ENCODE assay signal across 9 cellular contexts in the genomic region with DNA sequence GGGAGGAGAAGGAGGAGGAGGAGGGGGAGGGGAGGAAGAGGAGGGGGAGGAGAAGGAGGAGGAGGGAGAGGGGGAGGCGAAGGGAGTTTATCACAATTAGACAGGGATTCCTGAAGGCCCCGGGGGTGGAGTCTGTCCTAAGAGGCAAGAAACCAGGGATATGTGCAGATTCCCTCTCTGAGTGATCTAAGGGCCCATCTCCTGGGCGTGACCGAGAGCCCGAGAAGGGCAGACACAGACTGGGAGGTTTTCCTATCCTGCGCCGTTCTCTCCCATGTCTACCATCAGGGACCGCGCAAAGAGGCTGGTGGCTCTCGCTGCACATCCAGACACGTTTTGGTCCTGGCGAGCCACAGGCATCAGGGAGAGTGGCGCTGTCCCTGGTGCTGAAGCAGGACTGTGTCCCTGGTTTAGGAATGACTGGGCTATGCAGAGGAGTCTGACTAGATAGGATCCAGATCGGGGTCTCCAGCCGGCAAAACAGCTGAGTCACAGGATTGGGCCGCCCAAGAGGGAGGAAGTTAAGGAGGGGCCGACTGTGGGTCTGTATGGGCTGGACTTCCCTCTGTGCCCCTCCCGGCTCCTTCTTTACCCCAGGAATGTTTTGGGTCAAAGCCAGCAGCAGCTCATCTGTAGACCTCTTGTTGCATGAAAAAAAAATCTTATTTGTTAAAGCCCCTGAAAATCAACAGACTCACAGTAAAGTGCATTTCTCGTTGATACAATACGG. TPM values are rescaled to one million over a fixed set of nuclear protein-coding genes. Genes with fewer than 3 reads are reported as not detected.
DNase-seq lines count a peak whose midpoint lies in the region; ATAC-seq and TF ChIP-seq lines count a peak whose summit lies in the region.
"Had no signal": no experiment of that assay in that cellular context is flagged by ENCODE, and none has a peak within 500 bp of the region (broad histone marks: within the 10 kb centered on the region; RNA-seq: fewer than 3 reads in every experiment).

No MANE protein-coding gene starts in this region.

- H3K9me3 ChIP-seq in iPS-15b (ENCODE audit: control insufficient read depth, insufficient read depth, low read length): no peaks in the 10 kb centered on the region
- H3K9me3 ChIP-seq: uterus had no signal

- DNase-seq in GM13977 (ENCODE audit: low spot score): peak; percentile 34
- peak; percentile 13 for DNase-seq in NOMO-1 treated with dmso at 0.1 percent for 144 hours (lab: John Stamatoyannopoulos, UW; ENCODE audit: unreplicated experiment)
- DNase-seq in amniotic epithelial cell (ENCODE audit: low read depth): peak; percentile 40
- peak; percentile 58 to 73 for DNase-seq in stimulated activated CD4-positive, alpha-beta T cell treated with anti-CD3 and anti-CD28 coated beads, Interleukin-2, amount 100 ng/mL, for 24 hours
- DNase-seq in NCI-H1436 treated with DMSO at 0.1 percent for 48 hours (lab: John Stamatoyannopoulos, UW): no peak
- no peak for DNase-seq in CD14-positive monocyte (ENCODE audit: low spot score)

- H3K27ac Mint-ChIP-seq in CD14-positive monocyte: no peak overlapping the region

- in situ Hi-C loops in GM13977 (cut with MboI; ENCODE audit: low pct_unique_long_range_greater_than_20kb, low sequenced_read_pairs, unreplicated experiment): no loop called here

- H3K4me3 Mint-ChIP-seq in CD14-positive monocyte: no peak overlapping the region

- peak overlapping the region; percentile 48 for H3K4me3 ChIP-seq in iPS-15b (ENCODE audit: low read depth, low read length)
- H3K4me3 ChIP-seq: uterus had no signal

- peaks cover 39 to 57% (median 40%) of the 10 kb centered on the region in 3 donors for H3K27me3 Mint-ChIP-seq in CD14-positive monocyte (ENCODE audit: low read depth in 3 of 3)

- peaks cover 0 to 10% of the 10 kb centered on the region in 2 donors for H3K36me3 Mint-ChIP-seq in CD14-positive monocyte

- TF ChIP-seq CTCF in GM13977 (IDR thresholded peaks at IDR 0.05; ENCODE audit: extremely low read depth, insufficient read depth, missing control alignments) (no peak), CD14-positive monocyte (IDR thresholded peaks at IDR 0.05) (no peak)

- intact Hi-C loops in CD14-positive monocyte (cut with micrococcal nuclease): loop anchor here (5.0 to 10.0 kb wide), 2 partner anchors 52 to 54 kb away; no protein-coding TSS in a partner anchor

- H3K4me1 Mint-ChIP-seq in CD14-positive monocyte: peaks cover 47% of the 10 kb centered on the region

- H3K27me3 ChIP-seq in iPS-15b (ENCODE audit: control insufficient read depth, insufficient read depth, low read length): peaks cover 6% of the 10 kb centered on the region
- H3K27me3 ChIP-seq: uterus had no signal

- H3K36me3 ChIP-seq in iPS-15b (ENCODE audit: control insufficient read depth, insufficient read depth, low read length): no peaks in the 10 kb centered on the region
- H3K36me3 ChIP-seq: uterus had no signal

- H3K9me3 Mint-ChIP-seq in CD14-positive monocyte: peaks cover 0 to 2% (median 0%) of the 10 kb centered on the region in 7 donors

- no peak overlapping the region for H3K9ac ChIP-seq in iPS-15b (ENCODE audit: low read depth, low read length)

- no peak for ATAC-seq in GM18907 (IDR thresholded peaks at IDR 0.05; ENCODE audit: unreplicated experiment)

- peaks cover 2% of the 10 kb centered on the region for H3K4me1 ChIP-seq in iPS-15b (ENCODE audit: control insufficient read depth, insufficient read depth, low read length)
- H3K4me1 ChIP-seq: uterus had no signal

RNA-seq across cellular contexts. Expression of gene ZNF175, which starts 17.9 kb away (rescaled TPM):
- under 1 TPM; 0.39 to 0.82 TPM for polyA plus RNA-seq in CD14-positive monocyte

RNA-seq across cellular contexts. Expression of gene SIGLEC6, which starts 21.7 kb away (rescaled TPM):
- polyA plus RNA-seq in CD14-positive monocyte: not detected

RNA-seq across cellular contexts. Expression of gene SIGLEC12, which starts 51.6 kb away (rescaled TPM):
- 1 to 10 TPM in 1 of 2 donors, under 1 TPM in 1; 0.24 to 1.8 TPM for polyA plus RNA-seq in CD14-positive monocyte

Comparison
In these comparisons a context has a peak if more than half of its experiments do, and no peak if none do; other contexts are left out.
1. DNase-seq: peak in GM13977 (single experiment), NOMO-1 treated with dmso at 0.1 percent for 144 hours (single experiment), amniotic epithelial cell (single experiment) and stimulated activated CD4-positive, alpha-beta T cell treated with anti-CD3 and anti-CD28 coated beads, Interleukin-2, amount 100 ng/mL, for 24 hours (2 of 2); none in NCI-H1436 treated with DMSO at 0.1 percent for 48 hours (single experiment) and CD14-positive monocyte (single experiment).